In genomic region chr17:10114931-10115535, GRCh38 we compare ENCODE assay signal across 8 cellular contexts.
DNase-seq lines count a peak whose midpoint lies in the region; ATAC-seq and FAIRE-seq lines count a peak whose summit lies in the region.

No MANE protein-coding gene starts in this region.

- peak; percentile 92 for FAIRE-seq in endometrium (lab: Jason Lieb, UNC)

- H3K27ac Mint-ChIP-seq in naive thymus-derived CD4-positive, alpha-beta T cell = peak overlapping the region; percentile 32 to 87 (median 74)
- peak overlapping the region; percentile 75 for H3K27ac Mint-ChIP-seq in stimulated activated naive CD8-positive, alpha-beta T cell treated with anti-CD3 and anti-CD28 coated beads, Interleukin-15, Interleukin-2, amounts not matched to agents 100 ng/mL and 50 ng/mL, for 24 hours

- H3K27me3 ChIP-seq in naive thymus-derived CD4-positive, alpha-beta T cell (ENCODE audit: control insufficient read depth in 2 of 2, insufficient read depth in 2 of 2, low read length in 2 of 2) = no peaks in the 10 kb centered on the region

- peak; percentile 46 for ATAC-seq in GM19395 (IDR thresholded peaks at IDR 0.05; ENCODE audit: unreplicated experiment)
- ATAC-seq in naive thymus-derived CD4-positive, alpha-beta T cell = peak; percentile 78
- ATAC-seq in HG03097 (IDR thresholded peaks at IDR 0.05; ENCODE audit: low FRiP score, unreplicated experiment) = no peak

- DNase-seq in LHCN-M2 (ENCODE audit: low read depth) (peak; percentile 32), HPDE6-E6E7 (ENCODE audit: extremely low spot score) (no peak)
- peak; percentile 4 to 57 (median 31) for DNase-seq in activated CD8-positive, alpha-beta memory T cell treated with anti-CD3 and anti-CD28 coated beads for 48 hours (ENCODE audit: low read depth in 2 of 3, low spot score in 2 of 3)
- peak in 6 of 9 donors; percentile 7 to 47 (median 26) for DNase-seq in naive thymus-derived CD4-positive, alpha-beta T cell

- peaks cover 9 to 75% (median 30%) of the 10 kb centered on the region in 7 donors for H3K4me1 Mint-ChIP-seq in naive thymus-derived CD4-positive, alpha-beta T cell
- H3K4me1 Mint-ChIP-seq in stimulated activated naive CD8-positive, alpha-beta T cell treated with anti-CD3 and anti-CD28 coated beads, Interleukin-15, Interleukin-2, amounts not matched to agents 100 ng/mL and 50 ng/mL, for 24 hours (ENCODE audit: low read depth) = peaks cover 72% of the 10 kb centered on the region

- CTCF ChIA-PET in naive thymus-derived CD4-positive, alpha-beta T cell (lab: Charles Lee) = no interaction called here

- H3K36me3 Mint-ChIP-seq in naive thymus-derived CD4-positive, alpha-beta T cell = no peaks in the 10 kb centered on the region
- no peaks in the 10 kb centered on the region for H3K36me3 Mint-ChIP-seq in stimulated activated naive CD8-positive, alpha-beta T cell treated with anti-CD3 and anti-CD28 coated beads, Interleukin-15, Interleukin-2, amounts not matched to agents 100 ng/mL and 50 ng/mL, for 24 hours (ENCODE audit: low read depth)

- peaks cover 0 to 3% (median 0%) of the 10 kb centered on the region in 11 donors for H3K9me3 Mint-ChIP-seq in naive thymus-derived CD4-positive, alpha-beta T cell
- H3K9me3 Mint-ChIP-seq in stimulated activated naive CD8-positive, alpha-beta T cell treated with anti-CD3 and anti-CD28 coated beads, Interleukin-15, Interleukin-2, amounts not matched to agents 100 ng/mL and 50 ng/mL, for 24 hours = no peaks in the 10 kb centered on the region

- H3K27ac ChIP-seq in naive thymus-derived CD4-positive, alpha-beta T cell (ENCODE audit: low read depth, low read length) = peak overlapping the region; percentile 38

- H3K27me3 Mint-ChIP-seq in naive thymus-derived CD4-positive, alpha-beta T cell = peaks cover 0 to 33% (median 4%) of the 10 kb centered on the region in 5 donors
- H3K27me3 Mint-ChIP-seq in stimulated activated naive CD8-positive, alpha-beta T cell treated with anti-CD3 and anti-CD28 coated beads, Interleukin-15, Interleukin-2, amounts not matched to agents 100 ng/mL and 50 ng/mL, for 24 hours = no peaks in the 10 kb centered on the region

- no peaks in the 10 kb centered on the region for H3K36me3 ChIP-seq in naive thymus-derived CD4-positive, alpha-beta T cell (ENCODE audit: control insufficient read depth in 2 of 3, insufficient read depth in 3 of 3, low read length in 3 of 3)

- peaks cover 9 to 68% of the 10 kb centered on the region in 2 donors for H3K4me1 ChIP-seq in naive thymus-derived CD4-positive, alpha-beta T cell (ENCODE audit: control insufficient read depth in 2 of 2, insufficient read depth in 2 of 2, low read length in 2 of 2)

- peak overlapping the region; percentile 3 to 75 (median 65) for H3K4me3 Mint-ChIP-seq in naive thymus-derived CD4-positive, alpha-beta T cell
- H3K4me3 Mint-ChIP-seq in stimulated activated naive CD8-positive, alpha-beta T cell treated with anti-CD3 and anti-CD28 coated beads, Interleukin-15, Interleukin-2, amounts not matched to agents 100 ng/mL and 50 ng/mL, for 24 hours = peak overlapping the region; percentile 65

- H3K9me3 ChIP-seq in naive thymus-derived CD4-positive, alpha-beta T cell (ENCODE audit: control insufficient read depth in 2 of 3, low read length in 3 of 3) = no peaks in the 10 kb centered on the region

- POLR2A ChIA-PET in naive thymus-derived CD4-positive, alpha-beta T cell (lab: Charles Lee) = no interaction called here

- intact Hi-C loops in naive thymus-derived CD4-positive, alpha-beta T cell (cut with micrococcal nuclease) = no loop called here

- H3K4me3 ChIP-seq in naive thymus-derived CD4-positive, alpha-beta T cell (ENCODE audit: low read length) = peak overlapping the region; percentile 29
